ENCODE assay signal across 8 cellular contexts in the genomic region with DNA sequence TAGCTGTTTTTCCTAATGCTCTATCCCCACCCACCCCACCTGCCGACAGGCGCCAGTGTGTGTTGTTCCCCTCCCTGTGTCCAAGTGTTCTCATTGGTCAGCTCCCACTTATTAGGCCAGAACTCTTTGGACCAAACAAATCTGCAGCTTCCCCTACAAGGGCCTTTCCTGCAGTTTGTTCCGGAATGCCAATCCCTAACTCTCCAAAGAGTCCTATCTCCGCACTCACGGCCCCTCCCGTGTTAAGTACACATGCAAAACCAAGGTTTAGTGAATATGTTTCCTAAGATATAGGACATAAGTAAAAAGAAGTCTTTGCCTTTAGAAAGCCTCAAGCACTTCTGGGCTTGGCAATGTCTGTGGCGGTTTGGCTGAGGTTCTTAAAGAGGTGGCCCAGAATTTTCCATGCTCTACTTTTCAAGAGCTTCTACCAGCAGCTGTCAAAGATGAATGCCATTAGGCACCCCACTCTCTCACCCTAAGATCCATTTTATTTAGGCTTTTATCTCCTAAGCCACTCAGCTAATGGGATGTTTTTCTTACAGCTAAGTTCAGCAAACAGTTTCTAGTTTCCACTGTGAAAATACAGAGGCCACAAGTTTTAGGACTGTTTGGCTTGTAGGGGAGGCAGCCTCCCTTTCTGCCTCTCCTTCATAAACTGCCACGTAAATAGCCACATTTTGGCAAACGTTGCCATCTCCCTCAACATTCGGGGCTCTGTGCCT. TPM values are rescaled to one million over a fixed set of nuclear protein-coding genes. Genes with fewer than 3 reads are reported as not detected.
A peak's percentile ranks its signal among the peaks of the same experiment; 100 is the strongest.
DNase-seq lines count a peak whose midpoint lies in the region; ATAC-seq and TF ChIP-seq lines count a peak whose summit lies in the region.

No MANE protein-coding gene starts in this region.

- H3K27me3 Mint-ChIP-seq in HFFc6 (ENCODE audit: insufficient read depth) (peaks cover 2% of the 10 kb centered on the region), progenitor cell of endocrine pancreas (peaks cover 5% of the 10 kb centered on the region)

- H3K27ac Mint-ChIP-seq in HFFc6, result peak overlapping the region; percentile 96
- H3K27ac Mint-ChIP-seq in progenitor cell of endocrine pancreas, result peak overlapping the region; percentile 98

- TF ChIP-seq CTCF in HFFc6 (IDR thresholded peaks at IDR 0.05), result no peak
- TF ChIP-seq CTCF in VCaP (conservative IDR thresholded peaks at IDR 0.05), result no peak
- TF ChIP-seq CTCF in fibroblast of villous mesenchyme (IDR thresholded peaks at IDR 0.05; ENCODE audit: insufficient read depth, low read depth, low read length), result no peak
- TF ChIP-seq CTCF in progenitor cell of endocrine pancreas (IDR thresholded peaks at IDR 0.05; ENCODE audit: unreplicated experiment), result no peak

- H3K36me3 Mint-ChIP-seq in HFFc6 (ENCODE audit: low read depth), result peaks cover 45% of the 10 kb centered on the region
- peaks cover 11% of the 10 kb centered on the region for H3K36me3 Mint-ChIP-seq in progenitor cell of endocrine pancreas (ENCODE audit: insufficient read depth)

- peaks cover 76% of the 10 kb centered on the region for H3K4me1 Mint-ChIP-seq in HFFc6 (ENCODE audit: low read depth)
- peaks cover 23% of the 10 kb centered on the region for H3K4me1 Mint-ChIP-seq in progenitor cell of endocrine pancreas (ENCODE audit: low read depth)

- H3K4me3 ChIP-seq in fibroblast of villous mesenchyme (ENCODE audit: low read depth, low read length), result peak overlapping the region; percentile 71

- ATAC-seq in GM18517 (IDR thresholded peaks at IDR 0.05; ENCODE audit: unreplicated experiment) (no peak), GM21447 (IDR thresholded peaks at IDR 0.05; ENCODE audit: unreplicated experiment) (no peak)

- peak overlapping the region; percentile 81 for H3K27ac ChIP-seq in VCaP

- peak; percentile 20 for DNase-seq in HFFc6
- DNase-seq in fibroblast of villous mesenchyme (ENCODE audit: low read depth), result peak; percentile 50
- no peak for DNase-seq in progenitor cell of endocrine pancreas (ENCODE audit: low spot score, unreplicated experiment)
- DNase-seq in inferior parietal cortex (ENCODE audit: extremely low spot score), result no peak
- no peak for DNase-seq in NOMO-1 treated with DMSO at 0.1 percent for 48 hours (lab: John Stamatoyannopoulos, UW; ENCODE audit: unreplicated experiment)

- peaks cover 3% of the 10 kb centered on the region; the same call in 1 of the 2 replicates for H3K9me3 Mint-ChIP-seq in HFFc6
- no peaks in the 10 kb centered on the region for H3K9me3 Mint-ChIP-seq in progenitor cell of endocrine pancreas (ENCODE audit: low read depth)

- H3K4me3 Mint-ChIP-seq in HFFc6, result peak overlapping the region; percentile 96
- peak overlapping the region; percentile 90 for H3K4me3 Mint-ChIP-seq in progenitor cell of endocrine pancreas (ENCODE audit: low read depth)

RNA-seq across cellular contexts. Expression of gene CD59, which starts 1.6 kb away (rescaled TPM):
- 1,000 to 10,000 TPM; 1,095 to 1,408 (median 1,232) TPM for total RNA-seq in HFFc6 (2021; fragmentation: NEBNext Ultra II Directional; extraction: Animal tissue kit (Norgen Biotek cat#: 25700))
- total RNA-seq in fibroblast of villous mesenchyme (206 and 279 TPM in 2 replicates), progenitor cell of endocrine pancreas (214 and 218 TPM in 2 replicates)

RNA-seq across cellular contexts. Expression of gene C11orf91, which starts 34.0 kb away (rescaled TPM):
- under 1 TPM in 4 of 6 experiments, not detected in 2; 0.59 to 0.65 (median 0.60) TPM for total RNA-seq in HFFc6 (2021; fragmentation: NEBNext Ultra II Directional; extraction: Animal tissue kit (Norgen Biotek cat#: 25700))
- total RNA-seq in fibroblast of villous mesenchyme, result not detected in 2 replicates
- total RNA-seq in progenitor cell of endocrine pancreas, result 0.69 and 1.1 TPM in 2 replicates

RNA-seq across cellular contexts. Expression of gene FBXO3, which starts 39.7 kb away (rescaled TPM):
- 10 to 100 TPM; 25.3 to 30.0 (median 27.3) TPM for total RNA-seq in HFFc6 (2021; fragmentation: NEBNext Ultra II Directional; extraction: Animal tissue kit (Norgen Biotek cat#: 25700))
- total RNA-seq in fibroblast of villous mesenchyme (16.8 and 30.7 TPM in 2 replicates), progenitor cell of endocrine pancreas (31.9 and 37.2 TPM in 2 replicates)

Comparison
In these comparisons a context has a peak if more than half of its experiments do, and no peak if none do; other contexts are left out.
1. DNase-seq: peak in HFFc6 (single experiment) and fibroblast of villous mesenchyme (single experiment); none in progenitor cell of endocrine pancreas (single experiment), inferior parietal cortex (single experiment) and NOMO-1 treated with DMSO at 0.1 percent for 48 hours (single experiment).